ENCODE assay signal across 33 cellular contexts in genomic region chr4:158763462-158763861, GRCh38. TPM values are rescaled to one million over a fixed set of nuclear protein-coding genes. Genes with fewer than 3 reads are reported as not detected.
"Had no signal": no experiment of that assay in that cellular context is flagged by ENCODE, and none has a peak within 500 bp of the region (broad histone marks: within the 10 kb centered on the region; RNA-seq: fewer than 3 reads in every experiment).

No MANE protein-coding gene starts in this region.

- H3K9me3 Mint-ChIP-seq: activated B cell treated with CpG ODN at 0.5 μM for 24 hours; activated CD8-positive, alpha-beta T cell treated with anti-CD3 and anti-CD28 coated beads for 36 hours; activated T-cell treated with anti-CD3 and anti-CD28 coated beads, Interleukin-2, amount 50 U/mL, for 4 hours; activated T-helper 17 cell treated with anti-CD3 and anti-CD28 coated beads, Interleukin-2, amount 50 U/mL, for 72 hours; central memory CD8-positive, alpha-beta T cell; dendritic cell treated with granulocyte-macrophage colony-stimulating factor and Interleukin-4, amounts not matched to agents 40 ng/mL and 50 ng/mL, for 4 days; effector memory CD8-positive, alpha-beta T cell; T-helper 2 cell treated with Interferon-gamma antibody and Interleukin-4, amounts not matched to agents 5 μg/mL and 100 μg/mL, for 36 hours had no signal

- H3K9me3 ChIP-seq: esophagus muscularis mucosa, gastrocnemius medialis, heart left ventricle had no signal

- H3K27ac ChIP-seq: brain microvascular endothelial cell, coronary artery, esophagus muscularis mucosa, foreskin keratinocyte, gastrocnemius medialis, heart left ventricle, WERI-Rb-1 had no signal

- H3K27me3 ChIP-seq: brain microvascular endothelial cell, esophagus muscularis mucosa, foreskin keratinocyte, gastrocnemius medialis, heart left ventricle had no signal

- H3K27me3 Mint-ChIP-seq: activated naive CD8-positive, alpha-beta T cell had no signal

- H3K4me3 Mint-ChIP-seq: activated B cell treated with CpG ODN at 0.5 μM for 24 hours; activated CD8-positive, alpha-beta T cell treated with anti-CD3 and anti-CD28 coated beads for 36 hours; activated naive CD8-positive, alpha-beta T cell; activated T-cell treated with anti-CD3 and anti-CD28 coated beads, Interleukin-2, amount 50 U/mL, for 4 hours; activated T-helper 17 cell treated with anti-CD3 and anti-CD28 coated beads, Interleukin-2, amount 50 U/mL, for 72 hours; central memory CD8-positive, alpha-beta T cell; dendritic cell treated with granulocyte-macrophage colony-stimulating factor and Interleukin-4, amounts not matched to agents 40 ng/mL and 50 ng/mL, for 4 days; effector memory CD8-positive, alpha-beta T cell; T-helper 2 cell treated with Interferon-gamma antibody and Interleukin-4, amounts not matched to agents 5 μg/mL and 100 μg/mL, for 36 hours had no signal

- H3K4me3 ChIP-seq: coronary artery, esophagus muscularis mucosa, gastrocnemius medialis, heart left ventricle had no signal

- ATAC-seq: activated CD4-positive, CD25-positive, alpha-beta regulatory T cell treated with anti-CD3 and anti-CD28 coated beads, Interleukin-2, amount 50 U/mL, for 24 hours; activated CD8-positive, alpha-beta T cell treated with anti-CD3 and anti-CD28 coated beads for 36 hours; activated T-cell treated with anti-CD3 and anti-CD28 coated beads, Interleukin-2, amount 50 U/mL, for 4 hours; activated T-helper 17 cell treated with anti-CD3 and anti-CD28 coated beads, Interleukin-2, amount 50 U/mL, for 72 hours; effector memory CD8-positive, alpha-beta T cell; foreskin keratinocyte; gastrocnemius medialis; heart left ventricle had no signal

- DNase-seq: activated B cell treated with CpG ODN at 0.5 μM for 24 hours; activated CD4-positive, alpha-beta T cell treated with anti-CD3 and anti-CD28 coated beads for 48 hours; activated CD4-positive, alpha-beta T cell treated with anti-CD3 and anti-CD28 coated beads, Interleukin-2, amount 50 U/mL, for 1 hour; activated CD4-positive, alpha-beta T cell treated with anti-CD3 and anti-CD28 coated beads, Interleukin-2, amount 50 U/mL, for 48 hours; activated CD8-positive, alpha-beta memory T cell treated with anti-CD3 and anti-CD28 coated beads for 24 hours; activated CD8-positive, alpha-beta T cell treated with anti-CD3 and anti-CD28 coated beads for 36 hours; activated effector memory CD4-positive, alpha-beta T cell treated with Interleukin-2 at 50 U/mL for 16 hours; activated gamma-delta T cell treated with Interleukin-2 at 50 U/mL for 16 hours; activated naive CD4-positive, alpha-beta T cell treated with anti-CD3 and anti-CD28 coated beads, Interleukin-2, amount 50 U/mL, for 16 hours; activated naive CD4-positive, alpha-beta T cell treated with Interleukin-2 at 50 U/mL for 16 hours; activated T-cell treated with anti-CD3 and anti-CD28 coated beads, Interleukin-2, amount 50 U/mL, for 4 hours; amniotic stem cell; anterior cingulate cortex; brain microvascular endothelial cell; effector CD4-positive, alpha-beta T cell; effector memory CD8-positive, alpha-beta T cell; erythroblast; foreskin keratinocyte; gastrocnemius medialis; glutamatergic neuron; heart left ventricle; T1000; WERI-Rb-1 had no signal

- H3K36me3 ChIP-seq: brain microvascular endothelial cell, esophagus muscularis mucosa, gastrocnemius medialis, heart left ventricle, WERI-Rb-1 had no signal

- H3K36me3 Mint-ChIP-seq: activated naive CD8-positive, alpha-beta T cell had no signal

- H3K27ac Mint-ChIP-seq: activated B cell treated with CpG ODN at 0.5 μM for 24 hours; activated CD8-positive, alpha-beta T cell treated with anti-CD3 and anti-CD28 coated beads for 36 hours; activated naive CD8-positive, alpha-beta T cell; activated T-helper 17 cell treated with anti-CD3 and anti-CD28 coated beads, Interleukin-2, amount 50 U/mL, for 72 hours; dendritic cell treated with granulocyte-macrophage colony-stimulating factor and Interleukin-4, amounts not matched to agents 40 ng/mL and 50 ng/mL, for 4 days; effector memory CD8-positive, alpha-beta T cell; T-helper 2 cell treated with Interferon-gamma antibody and Interleukin-4, amounts not matched to agents 5 μg/mL and 100 μg/mL, for 36 hours had no signal

- FAIRE-seq: astrocyte, bronchial epithelial cell had no signal

RNA-seq across cellular contexts. Expression of gene FNIP2, which starts 5.4 kb away (rescaled TPM):
- total RNA-seq: activated B cell treated with CpG ODN at 0.5 μM for 24 hours had no signal
